In the genomic region with DNA sequence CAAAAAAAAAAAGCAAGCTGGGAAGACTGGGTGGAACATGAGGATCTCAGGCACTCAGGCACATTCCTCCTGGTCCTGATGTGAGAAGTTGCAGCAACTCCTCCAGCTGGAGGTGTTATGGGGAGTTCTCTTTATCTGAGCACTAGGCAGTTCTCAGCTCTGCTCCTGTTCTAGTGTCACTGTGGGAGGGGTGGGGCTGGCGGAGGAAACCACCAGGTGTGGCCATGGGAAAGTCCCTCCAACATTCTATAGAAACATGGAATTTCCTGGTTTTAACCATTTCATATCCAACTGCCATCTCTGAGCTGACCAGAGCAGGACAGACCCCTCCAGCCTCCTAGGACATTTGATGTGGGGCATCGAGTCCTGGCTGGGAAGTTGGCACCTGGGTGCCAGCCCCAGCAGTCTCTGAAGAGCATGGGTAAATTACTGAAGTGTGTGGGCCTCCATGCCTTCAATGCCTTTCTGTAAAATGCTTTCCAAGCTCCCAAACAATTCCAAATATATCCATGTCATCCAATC, we compare ENCODE assay signal across 8 cellular contexts. TPM values are rescaled to one million over a fixed set of nuclear protein-coding genes. Genes with fewer than 3 reads are reported as not detected.
DNase-seq lines count a peak whose midpoint lies in the region; FAIRE-seq and TF ChIP-seq lines count a peak whose summit lies in the region.

No MANE protein-coding gene starts in this region.

- POLR2A ChIA-PET in HEK293T (lab: Yijun Ruan, JAX), result no interaction called here

- peak overlapping the region; percentile 81 for H3K4me2 ChIP-seq in keratinocyte (ENCODE audit: control insufficient read depth, extremely low read depth, insufficient read depth, low read depth, low read length)

- CTCF ChIA-PET in HEK293T (lab: Yijun Ruan, JAX), result interaction anchor here (1.5 to 2.8 kb wide), 4 partner anchors 8 to 137 kb away, joined by 4 to 16 read pairs (median 10); no protein-coding TSS in a partner anchor

- FAIRE-seq in keratinocyte (lab: Jason Lieb, UNC), result no peak

- no peaks in the 10 kb centered on the region for H3K79me2 ChIP-seq in keratinocyte (ENCODE audit: control insufficient read depth, insufficient read depth, low read length)

- peaks cover 3 to 4% of the 10 kb centered on the region in 2 experiments for H3K36me3 ChIP-seq in keratinocyte (ENCODE audit: control insufficient read depth in 2 of 2, extremely low read depth in 1 of 2, insufficient read depth in 2 of 2, low read length in 2 of 2)

- peak overlapping the region; percentile 84 for H2AFZ ChIP-seq in keratinocyte (ENCODE audit: control insufficient read depth, low read length)

- DNase-seq in A172 (ENCODE audit: low spot score) (peak; percentile 62), HL-60 (ENCODE audit: low read depth in 1 of 2, low spot score in 1 of 2) (no peak), activated T-cell treated with anti-CD3 and anti-CD28 coated beads for 4 hours (peak; percentile 21), keratinocyte (ENCODE audit: low read depth, low spot score) (no peak), hepatic stellate cell (ENCODE audit: low spot score) (no peak), AML-193 (lab: John Stamatoyannopoulos, UW) (no peak), NCI-H1436 (lab: John Stamatoyannopoulos, UW) (no peak), HEK293T (ENCODE audit: extremely low spot score) (no peak)

- H3K9ac ChIP-seq in keratinocyte (ENCODE audit: control insufficient read depth, extremely low read depth, insufficient read depth, low read length), result peak overlapping the region; percentile 2

- H3K27ac ChIP-seq in HL-60 (replicated peaks) (peak overlapping the region; percentile 71), keratinocyte (ENCODE audit: control insufficient read depth, insufficient read depth, low read length) (peak overlapping the region; percentile 33)

- no peaks in the 10 kb centered on the region for H3K9me1 ChIP-seq in keratinocyte (ENCODE audit: control insufficient read depth, extremely low read depth, insufficient read depth, low read length)

- no peaks in the 10 kb centered on the region for H3K9me3 ChIP-seq in keratinocyte (ENCODE audit: control insufficient read depth, low read depth, low read length)

- H3K27me3 ChIP-seq in HL-60 (ENCODE audit: insufficient read depth, poor library complexity, severe bottlenecking) (no peaks in the 10 kb centered on the region), keratinocyte (ENCODE audit: control insufficient read depth, extremely low read depth, insufficient read depth, low read length) (no peaks in the 10 kb centered on the region)

- H3K4me3 ChIP-seq in HL-60 (replicated peaks; ENCODE audit: insufficient read depth, low read length), result no peak overlapping the region
- H3K4me3 ChIP-seq in keratinocyte (ENCODE audit: control insufficient read depth in 2 of 3, extremely low read depth in 1 of 3, insufficient read depth in 2 of 3, low read depth in 1 of 3, low read length in 3 of 3), result no peak overlapping the region

- no peaks in the 10 kb centered on the region for H4K20me1 ChIP-seq in keratinocyte (ENCODE audit: control insufficient read depth, extremely low read depth, insufficient read depth, low read length)

- H3K4me1 ChIP-seq in keratinocyte (ENCODE audit: control insufficient read depth, extremely low read depth, insufficient read depth, low read length), result peaks cover 22% of the 10 kb centered on the region

- dilution Hi-C loops in keratinocyte (cut with MboI; ENCODE audit: extremely low pct_ligation_motif_present, low sequenced_read_pairs), result no loop called here

- TF ChIP-seq CTCF in HL-60 (IDR thresholded peaks at IDR 0.05; ENCODE audit: insufficient read depth, low read length), result no peak
- TF ChIP-seq CTCF in keratinocyte (optimal IDR thresholded peaks at IDR 0.05 in 1 of 3, IDR thresholded peaks at IDR 0.05 in 1 of 3, conservative IDR thresholded peaks at IDR 0.05 in 1 of 3; ENCODE audit: extremely low read depth in 1 of 3, insufficient read depth in 2 of 3, low read length in 3 of 3), result no peak

TF ChIP-seq in HEK293T, 16 proteins besides CTCF, POLR2A, EP300 and RAD21:
- TF ChIP-seq FOXM1 (IDR thresholded peaks at IDR 0.05; ENCODE audit: borderline replicate concordance), result no peak
- no peak for TF ChIP-seq NFRKB (IDR thresholded peaks at IDR 0.05)
TF ChIP-seq in HEK293T: peak in this region for 0.

RNA-seq across cellular contexts. Expression of a gene that starts 0.8 kb away (rescaled TPM):
- total RNA-seq in A172 (2014; rRNA removed; shearing (Covaris generic)), result 22.0 and 29.6 TPM in 2 replicates
- 8.2 to 10.5 TPM (median 8.9 TPM) in 3 replicates for polyA plus RNA-seq in keratinocyte
- 2.0 TPM for polyA plus RNA-seq in keratinocyte (2011; ENCODE audit: low read depth)
- polyA plus RNA-seq in keratinocyte (2011; cell fraction: cytosol; rRNA removed), result 6.3 and 9.3 TPM in 2 replicates
- 12.2 and 13.0 TPM in 2 replicates for polyA plus RNA-seq in keratinocyte (2011; cell fraction: nucleus; rRNA removed)
- polyA plus RNA-seq in keratinocyte (2012; ENCODE audit: low replicate concordance), result 3.1 and 11.8 TPM in 2 replicates
- 14.6 to 17.9 TPM (median 14.9 TPM) in 3 replicates for polyA minus RNA-seq in keratinocyte
- polyA minus RNA-seq in keratinocyte (2011; cell fraction: cytosol; rRNA and poly(A)+ RNA removed), result 9.4 TPM
- polyA minus RNA-seq in keratinocyte (2011; cell fraction: nucleus; rRNA and poly(A)+ RNA removed), result 7.8 and 9.0 TPM in 2 replicates

RNA-seq across cellular contexts. Expression of a gene that starts 37.9 kb away (rescaled TPM):
- total RNA-seq in A172 (2014; rRNA removed; shearing (Covaris generic)), result 3.3 and 5.8 TPM in 2 replicates
- polyA plus RNA-seq in keratinocyte, result 2.1 to 2.5 TPM (median 2.4 TPM) in 3 replicates
- 16.8 TPM for polyA plus RNA-seq in keratinocyte (2011; ENCODE audit: low read depth)
- 2.6 and 3.1 TPM in 2 replicates for polyA plus RNA-seq in keratinocyte (2011; cell fraction: cytosol; rRNA removed)
- polyA plus RNA-seq in keratinocyte (2011; cell fraction: nucleus; rRNA removed), result 5.8 and 5.9 TPM in 2 replicates
- 2.0 and 28.9 TPM in 2 replicates for polyA plus RNA-seq in keratinocyte (2012; ENCODE audit: low replicate concordance)
- 3.2 to 6.7 TPM (median 3.9 TPM) in 3 replicates for polyA minus RNA-seq in keratinocyte
- 4.4 TPM for polyA minus RNA-seq in keratinocyte (2011; cell fraction: cytosol; rRNA and poly(A)+ RNA removed)
- 3.1 and 6.7 TPM in 2 replicates for polyA minus RNA-seq in keratinocyte (2011; cell fraction: nucleus; rRNA and poly(A)+ RNA removed)

Comparison
In these comparisons a context has a peak if more than half of its experiments do, and no peak if none do; other contexts are left out.
1. DNase-seq: peak in A172 (single experiment) and activated T-cell treated with anti-CD3 and anti-CD28 coated beads for 4 hours (single experiment); none in HL-60 (0 of 2), keratinocyte (single experiment), hepatic stellate cell (single experiment), AML-193 (0 of 2), NCI-H1436 (single experiment) and HEK293T (single experiment).